15 cellular contexts compared by ENCODE assay signal in genomic region chr7:157619753-157620525, GRCh38.
DNase-seq lines count a peak whose midpoint lies in the region; ATAC-seq and TF ChIP-seq lines count a peak whose summit lies in the region.
"Had no signal": no experiment of that assay in that cellular context is flagged by ENCODE, and none has a peak within 500 bp of the region (broad histone marks: within the 10 kb centered on the region; RNA-seq: fewer than 3 reads in every experiment).

No MANE protein-coding gene starts in this region.

- peak; percentile 19 for DNase-seq in activated naive CD8-positive, alpha-beta T cell treated with anti-CD3 and anti-CD28 coated beads, Interleukin-2, amount 10 ng/mL, durations not matched to agents 7 days and 5 days
- DNase-seq in activated naive CD8-positive, alpha-beta T cell treated with anti-CD3 and anti-CD28 coated beads, Interleukin-2, amount 50 U/mL, for 24 hours: no peak
- peak; percentile 45 for DNase-seq in islet precursor cell
- DNase-seq in posterior vena cava (ENCODE audit: low spot score): peak; percentile 76
- no peak for DNase-seq in foreskin melanocyte
- no peak for DNase-seq in activated CD8-positive, alpha-beta memory T cell treated with anti-CD3 and anti-CD28 coated beads, Interleukin-2, amount 50 U/mL, for 48 hours
- DNase-seq in mammary epithelial cell: no peak
- DNase-seq: ACHN; CD4-positive, alpha-beta T cell; DMS153; DMS79 treated with DMSO at 0.1 percent for 48 hours; GDM1; H7 had no signal

- intact Hi-C loops in posterior vena cava (cut with DNase I) (no loop called here), mammary epithelial cell (cut with micrococcal nuclease) (no loop called here)

- H3K9ac ChIP-seq in mammary epithelial cell (ENCODE audit: insufficient read depth, low read length): no peak overlapping the region
- H3K9ac ChIP-seq: BLaER1 treated with 17β-estradiol and CSF1 and Interleukin-3, amounts not matched to agents 10 nM and 100 nM had no signal

- H4K20me1 ChIP-seq in mammary epithelial cell (ENCODE audit: insufficient read depth, low read length): no peaks in the 10 kb centered on the region
- H4K20me1 ChIP-seq: BLaER1 treated with 17β-estradiol and CSF1 and Interleukin-3, amounts not matched to agents 10 nM and 100 nM had no signal

- H3K9me3 Mint-ChIP-seq in activated naive CD8-positive, alpha-beta T cell treated with anti-CD3 and anti-CD28 coated beads, Interleukin-2, amount 10 ng/mL, durations not matched to agents 7 days and 5 days: peaks cover 3% of the 10 kb centered on the region
- H3K9me3 Mint-ChIP-seq in activated naive CD8-positive, alpha-beta T cell treated with anti-CD3 and anti-CD28 coated beads, Interleukin-2, amount 50 U/mL, for 24 hours: peaks cover 2% of the 10 kb centered on the region
- H3K9me3 Mint-ChIP-seq: CD4-positive, alpha-beta T cell had no signal

- H3K27ac Mint-ChIP-seq in activated naive CD8-positive, alpha-beta T cell treated with anti-CD3 and anti-CD28 coated beads, Interleukin-2, amount 10 ng/mL, durations not matched to agents 7 days and 5 days: no peak overlapping the region
- H3K27ac Mint-ChIP-seq in activated naive CD8-positive, alpha-beta T cell treated with anti-CD3 and anti-CD28 coated beads, Interleukin-2, amount 50 U/mL, for 24 hours: no peak overlapping the region
- H3K27ac Mint-ChIP-seq: CD4-positive, alpha-beta T cell; GM23338 had no signal

- peaks cover 35% of the 10 kb centered on the region for H3K9me3 ChIP-seq in mammary epithelial cell (replicated peaks; ENCODE audit: insufficient read depth, low read length)
- H3K9me3 ChIP-seq: BLaER1 treated with 17β-estradiol and CSF1 and Interleukin-3, amounts not matched to agents 10 nM and 100 nM had no signal

- H3K79me2 ChIP-seq in mammary epithelial cell (ENCODE audit: insufficient read depth, low read length): no peaks in the 10 kb centered on the region

- POLR2A ChIA-PET in activated naive CD8-positive, alpha-beta T cell treated with anti-CD3 and anti-CD28 coated beads, Interleukin-2, amount 10 ng/mL, durations not matched to agents 7 days and 5 days (lab: Charles Lee): no interaction called here

- no peak overlapping the region for H3K4me3 Mint-ChIP-seq in activated naive CD8-positive, alpha-beta T cell treated with anti-CD3 and anti-CD28 coated beads, Interleukin-2, amount 10 ng/mL, durations not matched to agents 7 days and 5 days
- no peak overlapping the region for H3K4me3 Mint-ChIP-seq in activated naive CD8-positive, alpha-beta T cell treated with anti-CD3 and anti-CD28 coated beads, Interleukin-2, amount 50 U/mL, for 24 hours
- H3K4me3 Mint-ChIP-seq: CD4-positive, alpha-beta T cell; GM23338 had no signal

- H3K4me1 Mint-ChIP-seq in activated naive CD8-positive, alpha-beta T cell treated with anti-CD3 and anti-CD28 coated beads, Interleukin-2, amount 10 ng/mL, durations not matched to agents 7 days and 5 days: peaks cover 20% of the 10 kb centered on the region
- H3K4me1 Mint-ChIP-seq in activated naive CD8-positive, alpha-beta T cell treated with anti-CD3 and anti-CD28 coated beads, Interleukin-2, amount 50 U/mL, for 24 hours: peaks cover 20% of the 10 kb centered on the region
- H3K4me1 Mint-ChIP-seq: GM23338 had no signal

- BruUV-seq in mammary epithelial cell (replicated peaks; lab: Mats Ljungman, UMichigan): no TSS peak

- CTCF ChIA-PET in mammary epithelial cell (lab: Charles Lee; ENCODE audit: low non-redundant PET): no interaction called here

- H3K36me3 ChIP-seq in mammary epithelial cell (ENCODE audit: insufficient read depth, low read length): no peaks in the 10 kb centered on the region
- H3K36me3 ChIP-seq: BLaER1 treated with 17β-estradiol and CSF1 and Interleukin-3, amounts not matched to agents 10 nM and 100 nM had no signal

- H3K27me3 ChIP-seq in mammary epithelial cell (ENCODE audit: insufficient read depth, low read length): no peaks in the 10 kb centered on the region

- H3K4me2 ChIP-seq in mammary epithelial cell (ENCODE audit: insufficient read depth, low read depth, low read length): no peak overlapping the region
- H3K4me2 ChIP-seq: GM23338 had no signal

- no peaks in the 10 kb centered on the region for H3K36me3 Mint-ChIP-seq in activated naive CD8-positive, alpha-beta T cell treated with anti-CD3 and anti-CD28 coated beads, Interleukin-2, amount 10 ng/mL, durations not matched to agents 7 days and 5 days
- H3K36me3 Mint-ChIP-seq in activated naive CD8-positive, alpha-beta T cell treated with anti-CD3 and anti-CD28 coated beads, Interleukin-2, amount 50 U/mL, for 24 hours (ENCODE audit: low read depth): no peaks in the 10 kb centered on the region

- H3K4me3 ChIP-seq in mammary epithelial cell (replicated peaks in 1 of 3; ENCODE audit: insufficient read depth in 1 of 3, low read depth in 2 of 3, low read length in 3 of 3): no peak overlapping the region
- H3K4me3 ChIP-seq: BLaER1 treated with 17β-estradiol and CSF1 and Interleukin-3, amounts not matched to agents 10 nM and 100 nM; GM23338 had no signal

- H3K4me1 ChIP-seq in mammary epithelial cell (ENCODE audit: insufficient read depth, low read length): no peaks in the 10 kb centered on the region

- in situ Hi-C loops in mammary epithelial cell (cut with MboI; ENCODE audit: low sequenced_read_pairs in 2 of 2): no loop called here

- no peak overlapping the region for H2AFZ ChIP-seq in mammary epithelial cell (ENCODE audit: low read depth, low read length)
- H2AFZ ChIP-seq: GM23338 had no signal

- no peak overlapping the region for H3K27ac ChIP-seq in mammary epithelial cell (ENCODE audit: insufficient read depth, low read depth, low read length)
- H3K27ac ChIP-seq: BLaER1 treated with 17β-estradiol and CSF1 and Interleukin-3, amounts not matched to agents 10 nM and 100 nM had no signal

- TF ChIP-seq CTCF in mammary epithelial cell (conservative IDR thresholded peaks at IDR 0.05 in 1 of 2, IDR thresholded peaks at IDR 0.05 in 1 of 2; ENCODE audit: extremely low read depth in 1 of 2, insufficient read depth in 1 of 2, low read depth in 1 of 2, low read length in 2 of 2): no peak

- dilution Hi-C loops in mammary epithelial cell (cut with HindIII; ENCODE audit: low sequenced_read_pairs): no loop called here

- ATAC-seq in activated naive CD8-positive, alpha-beta T cell treated with anti-CD3 and anti-CD28 coated beads, Interleukin-2, amount 10 ng/mL, durations not matched to agents 7 days and 5 days (ENCODE audit: low read depth): no peak
- ATAC-seq in activated naive CD8-positive, alpha-beta T cell treated with anti-CD3 and anti-CD28 coated beads, Interleukin-2, amount 50 U/mL, for 24 hours: no peak
- ATAC-seq: GM23338 had no signal

- no peaks in the 10 kb centered on the region for H3K27me3 Mint-ChIP-seq in activated naive CD8-positive, alpha-beta T cell treated with anti-CD3 and anti-CD28 coated beads, Interleukin-2, amount 10 ng/mL, durations not matched to agents 7 days and 5 days
- H3K27me3 Mint-ChIP-seq in activated naive CD8-positive, alpha-beta T cell treated with anti-CD3 and anti-CD28 coated beads, Interleukin-2, amount 50 U/mL, for 24 hours: peaks cover 2% of the 10 kb centered on the region
- H3K27me3 Mint-ChIP-seq: CD4-positive, alpha-beta T cell had no signal

- 75% methylated on average over 21 of the region's 26 CpGs for WGBS in mammary epithelial cell (ENCODE audit: low coverage, missing lambda C conversion rate)

Comparison
In these comparisons a context has a peak if more than half of its experiments do, and no peak if none do; other contexts are left out.
1. DNase-seq: peak in activated naive CD8-positive, alpha-beta T cell treated with anti-CD3 and anti-CD28 coated beads, Interleukin-2, amount 10 ng/mL, durations not matched to agents 7 days and 5 days (single experiment), islet precursor cell (single experiment) and posterior vena cava (single experiment); none in activated naive CD8-positive, alpha-beta T cell treated with anti-CD3 and anti-CD28 coated beads, Interleukin-2, amount 50 U/mL, for 24 hours (single experiment), foreskin melanocyte (single experiment), activated CD8-positive, alpha-beta memory T cell treated with anti-CD3 and anti-CD28 coated beads, Interleukin-2, amount 50 U/mL, for 48 hours (single experiment) and mammary epithelial cell (single experiment).